ENCODE assay signal across 8 cellular contexts in the genomic region with DNA sequence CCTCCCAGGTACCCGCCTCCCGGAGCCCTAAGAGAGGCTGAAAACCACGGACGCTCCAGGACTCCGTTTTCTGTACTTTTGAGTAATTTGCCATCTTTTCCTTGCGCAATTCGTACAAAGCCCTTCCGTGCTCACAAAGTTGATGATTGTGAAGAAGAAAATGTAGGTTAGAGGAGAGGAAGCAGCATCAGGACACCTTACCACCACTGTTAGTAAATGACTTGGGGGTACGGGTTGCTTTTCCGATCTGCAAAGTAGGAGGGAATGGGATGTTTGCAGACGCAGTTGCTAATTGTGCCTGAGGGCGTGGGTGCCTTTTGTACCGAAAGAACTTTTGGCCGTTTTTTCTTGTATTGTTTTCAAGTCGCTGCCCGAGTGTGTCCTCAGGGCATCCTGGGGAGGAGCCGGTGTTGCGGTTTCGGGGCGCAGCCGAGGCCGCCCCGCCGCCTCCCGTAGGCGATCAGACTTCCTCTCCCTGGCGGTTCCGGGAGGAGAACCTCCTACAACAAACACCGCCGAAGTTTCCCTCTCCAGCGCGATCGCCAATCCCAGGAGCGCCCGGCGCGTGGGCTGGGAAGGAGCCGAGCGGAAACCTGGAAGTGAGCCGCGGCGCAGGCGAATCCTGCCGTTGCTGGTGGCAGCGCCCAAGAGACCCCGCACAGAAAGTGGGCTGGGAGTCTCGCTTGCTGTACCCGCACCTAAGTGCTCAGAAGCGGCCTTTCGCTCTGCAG. TPM values are rescaled to one million over a fixed set of nuclear protein-coding genes. Genes with fewer than 3 reads are reported as not detected.
A peak's percentile ranks its signal among the peaks of the same experiment; 100 is the strongest.
DNase-seq lines count a peak whose midpoint lies in the region; TF ChIP-seq lines count a peak whose summit lies in the region.

No MANE protein-coding gene starts in this region.

- TF ChIP-seq CTCF in 22Rv1 (IDR thresholded peaks at IDR 0.05): peak; percentile 11

- peak; percentile 31 for DNase-seq in GDM1 (lab: John Stamatoyannopoulos, UW)
- DNase-seq in SJSA1 (ENCODE audit: low read depth in 1 of 2, low spot score in 2 of 2): peak; percentile 47 to 48
- peak; percentile 37 for DNase-seq in medulla oblongata (ENCODE audit: extremely low spot score)
- no peak for DNase-seq in COR-L47 (lab: John Stamatoyannopoulos, UW)
- no peak for DNase-seq in activated CD4-positive, CD25-positive, alpha-beta regulatory T cell treated with anti-CD3 and anti-CD28 coated beads, Interleukin-2, amount 50 U/mL, for 72 hours

- under 1% methylated on average over 50 of the region's 50 CpGs for WGBS in thymus

- H3K4me1 ChIP-seq in SJSA1 (replicated peaks) (peaks cover 26% of the 10 kb centered on the region), endocrine pancreas (ENCODE audit: control insufficient read depth, insufficient read depth, low read length) (no peaks in the 10 kb centered on the region), thymus (ENCODE audit: control insufficient read depth, insufficient read depth, low read length) (peaks cover 13% of the 10 kb centered on the region)

- H3K27ac ChIP-seq in 22Rv1 (peak overlapping the region; percentile 88), SJSA1 (no peak overlapping the region), thymus (ENCODE audit: low read depth) (no peak overlapping the region)

- peak overlapping the region; percentile 73 for H3K9ac ChIP-seq in endocrine pancreas (ENCODE audit: control insufficient read depth, insufficient read depth, low read length)

- H3K9me3 ChIP-seq in SJSA1 (replicated peaks): no peaks in the 10 kb centered on the region; the same call in 1 of the 2 replicates
- H3K9me3 ChIP-seq in endocrine pancreas (ENCODE audit: control insufficient read depth, low read length): no peaks in the 10 kb centered on the region
- H3K9me3 ChIP-seq in thymus (ENCODE audit: control insufficient read depth): no peaks in the 10 kb centered on the region

- H3K27me3 ChIP-seq in SJSA1 (replicated peaks) (peaks cover 87% of the 10 kb centered on the region), endocrine pancreas (ENCODE audit: control insufficient read depth, insufficient read depth, low read length) (no peaks in the 10 kb centered on the region), thymus (ENCODE audit: control insufficient read depth, insufficient read depth) (peaks cover 64% of the 10 kb centered on the region)

- H3K4me3 ChIP-seq in SJSA1 (peak overlapping the region; percentile 32), endocrine pancreas (ENCODE audit: control insufficient read depth, insufficient read depth, low read length) (peak overlapping the region; percentile 79), thymus (ENCODE audit: low read length) (peak overlapping the region; percentile 44)

- H3K36me3 ChIP-seq in SJSA1 (no peaks in the 10 kb centered on the region), endocrine pancreas (ENCODE audit: control insufficient read depth, insufficient read depth, low read length) (no peaks in the 10 kb centered on the region), thymus (ENCODE audit: control insufficient read depth, insufficient read depth) (no peaks in the 10 kb centered on the region)

RNA-seq across cellular contexts. Expression of gene PRR15, which starts 1.0 kb away (rescaled TPM):
- total RNA-seq in SJSA1 (2014; rRNA removed; shearing (Covaris generic)): not detected in 2 replicates
- polyA plus RNA-seq in thymus: 0.39 TPM

Comparison
In these comparisons a context has a peak if more than half of its experiments do, and no peak if none do; other contexts are left out.
1. DNase-seq: peak in GDM1 (single experiment), SJSA1 (2 of 2) and medulla oblongata (single experiment); none in COR-L47 (single experiment) and activated CD4-positive, CD25-positive, alpha-beta regulatory T cell treated with anti-CD3 and anti-CD28 coated beads, Interleukin-2, amount 50 U/mL, for 72 hours (single experiment).
2. Peak in every context shown above with its lines, with median percentiles within 50 percentile points of each other: H3K4me3 ChIP-seq.